ENCODE assay signal across 8 cellular contexts in the genomic region with DNA sequence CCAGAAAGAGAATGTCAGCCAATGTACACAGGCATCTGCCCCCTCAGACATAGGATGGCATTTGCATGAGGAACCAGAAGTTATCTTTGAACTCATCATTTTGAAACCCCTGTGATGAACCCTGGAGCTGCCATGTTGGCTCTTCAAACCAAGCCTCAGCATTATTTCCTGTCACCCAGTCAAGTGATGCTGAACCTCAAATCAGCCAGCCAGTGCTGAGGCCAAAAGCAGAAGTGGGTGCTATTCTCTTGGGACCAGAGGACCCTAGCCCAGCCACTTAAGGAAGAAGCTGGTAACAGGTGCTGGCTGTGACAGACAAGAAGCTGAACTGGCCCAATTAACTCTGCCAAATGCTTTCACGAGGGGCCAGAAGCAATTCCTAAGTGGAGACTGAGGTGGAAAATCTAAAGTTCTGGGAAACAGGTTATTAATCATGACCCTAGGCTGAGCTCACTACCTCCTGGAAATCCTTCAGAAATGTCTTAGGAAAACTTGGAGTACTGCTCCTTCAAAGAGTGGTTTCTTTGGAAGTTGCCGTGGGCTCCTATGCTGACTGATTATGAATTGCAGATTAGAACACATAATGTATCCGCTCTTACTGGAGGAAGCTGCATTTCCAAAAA. TPM values are rescaled to one million over a fixed set of nuclear protein-coding genes. Genes with fewer than 3 reads are reported as not detected.
DNase-seq lines count a peak whose midpoint lies in the region; ATAC-seq and TF ChIP-seq lines count a peak whose summit lies in the region.

No MANE protein-coding gene starts in this region.

- H3K4me3 ChIP-seq in heart right ventricle (peak overlapping the region in 5 of 10 donors; percentile 24 to 74 (median 65)), upper lobe of right lung (no peak overlapping the region), MM.1S (ENCODE audit: low read length) (no peak overlapping the region), MG63 (no peak overlapping the region)

- no peak overlapping the region for H3K4me2 ChIP-seq in MM.1S (ENCODE audit: low read depth, low read length)

- H3F3A ChIP-seq in MM.1S (ENCODE audit: insufficient read depth, low read length) = no peaks in the 10 kb centered on the region

- no peaks in the 10 kb centered on the region for H3K79me2 ChIP-seq in MM.1S (ENCODE audit: low read length)

- no peaks in the 10 kb centered on the region for H3K9me2 ChIP-seq in MM.1S (replicated peaks; ENCODE audit: insufficient read depth, low read length)

- no peak for ATAC-seq in heart right ventricle
- ATAC-seq in left ventricle myocardium superior = no peak
- peak; percentile 61 for ATAC-seq in HG02970 (IDR thresholded peaks at IDR 0.05; ENCODE audit: low FRiP score, unreplicated experiment)
- ATAC-seq in upper lobe of right lung = peak; percentile 15

- WGBS in heart right ventricle, 2 donors = 36% methylated on average over 3 of the region's 3 CpGs

- intact Hi-C loops in heart right ventricle (cut with DNase I) = no loop called here
- intact Hi-C loops in left ventricle myocardium superior (cut with micrococcal nuclease) = no loop called here
- intact Hi-C loops in upper lobe of right lung (cut with DNase I) = no loop called here

- DNase-seq in heart right ventricle = no peak
- DNase-seq in left ventricle myocardium superior = no peak
- peak; percentile 75 for DNase-seq in SKM-1 (lab: John Stamatoyannopoulos, UW; ENCODE audit: unreplicated experiment)
- DNase-seq in upper lobe of right lung = no peak
- no peak for DNase-seq in T-helper 2 cell treated with Interferon-gamma antibody and Interleukin-4, amounts not matched to agents 5 μg/mL and 100 μg/mL, for 36 hours (ENCODE audit: low spot score)
- no peak for DNase-seq in MM.1S
- DNase-seq in MG63 = no peak

- H3K9me3 Mint-ChIP-seq in T-helper 2 cell treated with Interferon-gamma antibody and Interleukin-4, amounts not matched to agents 5 μg/mL and 100 μg/mL, for 36 hours = no peaks in the 10 kb centered on the region

- H3K27me3 Mint-ChIP-seq in T-helper 2 cell treated with Interferon-gamma antibody and Interleukin-4, amounts not matched to agents 5 μg/mL and 100 μg/mL, for 36 hours (ENCODE audit: low read depth) = no peaks in the 10 kb centered on the region

- no peaks in the 10 kb centered on the region for H3K27me3 ChIP-seq in heart right ventricle
- H3K27me3 ChIP-seq in upper lobe of right lung = no peaks in the 10 kb centered on the region
- no peaks in the 10 kb centered on the region for H3K27me3 ChIP-seq in MM.1S (replicated peaks; ENCODE audit: insufficient read depth, low read length)
- H3K27me3 ChIP-seq in MG63 = no peaks in the 10 kb centered on the region

- peaks cover 13 to 93% (median 66%) of the 10 kb centered on the region in 9 donors for H3K4me1 ChIP-seq in heart right ventricle
- peaks cover 26% of the 10 kb centered on the region for H3K4me1 ChIP-seq in upper lobe of right lung
- H3K4me1 ChIP-seq in MM.1S (ENCODE audit: low read length) = peaks cover 2% of the 10 kb centered on the region; the same call in 1 of the 2 replicates

- no peak overlapping the region for H2AFZ ChIP-seq in MM.1S (ENCODE audit: low read length)

- H3K4me3 Mint-ChIP-seq in T-helper 2 cell treated with Interferon-gamma antibody and Interleukin-4, amounts not matched to agents 5 μg/mL and 100 μg/mL, for 36 hours = no peak overlapping the region

- H3K27ac Mint-ChIP-seq in T-helper 2 cell treated with Interferon-gamma antibody and Interleukin-4, amounts not matched to agents 5 μg/mL and 100 μg/mL, for 36 hours = no peak overlapping the region

- H3K36me3 Mint-ChIP-seq in T-helper 2 cell treated with Interferon-gamma antibody and Interleukin-4, amounts not matched to agents 5 μg/mL and 100 μg/mL, for 36 hours (ENCODE audit: low read depth) = no peaks in the 10 kb centered on the region

- no peaks in the 10 kb centered on the region for H4K20me1 ChIP-seq in MM.1S (ENCODE audit: insufficient read depth, low read length)

- H3K9me3 ChIP-seq in heart right ventricle (no peaks in the 10 kb centered on the region), upper lobe of right lung (no peaks in the 10 kb centered on the region), MM.1S (replicated peaks; ENCODE audit: insufficient read depth, low read length) (no peaks in the 10 kb centered on the region), MG63 (no peaks in the 10 kb centered on the region)

- H3K9ac ChIP-seq in MM.1S (ENCODE audit: low read length) = no peak overlapping the region

- H3K36me3 ChIP-seq in heart right ventricle (peaks cover 0 to 22% (median 18%) of the 10 kb centered on the region in 9 donors), upper lobe of right lung (peaks cover 20% of the 10 kb centered on the region), MM.1S (replicated peaks; ENCODE audit: insufficient read depth, low read length) (no peaks in the 10 kb centered on the region), MG63 (peaks cover 15% of the 10 kb centered on the region)

- H3K4me1 Mint-ChIP-seq in T-helper 2 cell treated with Interferon-gamma antibody and Interleukin-4, amounts not matched to agents 5 μg/mL and 100 μg/mL, for 36 hours (ENCODE audit: low read depth) = peaks cover 12% of the 10 kb centered on the region

- H3K27ac ChIP-seq in heart right ventricle = peak overlapping the region in 9 of 10 donors; percentile 12 to 98 (median 94)
- no peak overlapping the region for H3K27ac ChIP-seq in upper lobe of right lung
- no peak overlapping the region for H3K27ac ChIP-seq in MM.1S (ENCODE audit: low read length)

- TF ChIP-seq CTCF in heart right ventricle (IDR thresholded peaks at IDR 0.05) (no peak), upper lobe of right lung (IDR thresholded peaks at IDR 0.05) (no peak), MM.1S (IDR thresholded peaks at IDR 0.05; ENCODE audit: low read length) (no peak)

RNA-seq across cellular contexts. Expression of a gene that starts 4.0 kb away (rescaled TPM):
- total RNA-seq in heart right ventricle (100 to 1,000 TPM; 155 to 342 (median 231) TPM), left ventricle myocardium superior (195 TPM), upper lobe of right lung (88.8 TPM)
- polyA plus RNA-seq in heart right ventricle = 100 to 1,000 TPM; 180 to 196 TPM
- 73.0 and 79.2 TPM in 2 replicates for total RNA-seq in MG63 (2014; rRNA removed; shearing (Covaris generic); ENCODE audit: low replicate concordance)

Comparison
In these comparisons a context has a peak if more than half of its experiments do, and no peak if none do; other contexts are left out.
1. ATAC-seq: peak in HG02970 (single experiment) and upper lobe of right lung (single experiment); none in heart right ventricle (0 of 8) and left ventricle myocardium superior (single experiment).
2. H3K27ac ChIP-seq: peak in heart right ventricle (9 of 10); none in upper lobe of right lung (single experiment) and MM.1S (single experiment).